Comparison of ENCODE assay signal across 8 cellular contexts in genomic region chr16:3158014-3158497, GRCh38.
DNase-seq lines count a peak whose midpoint lies in the region; ATAC-seq and TF ChIP-seq lines count a peak whose summit lies in the region.

No MANE protein-coding gene starts in this region.

- H3K4me1 ChIP-seq in parathyroid adenoma, result no peaks in the 10 kb centered on the region

- H3K9me2 ChIP-seq in SU-DHL-6 (replicated peaks; ENCODE audit: insufficient read depth, low read length), result no peaks in the 10 kb centered on the region

- H3K4me3 ChIP-seq in SU-DHL-6 (ENCODE audit: insufficient read depth, low read length, poor library complexity, severe bottlenecking) (peak overlapping the region; percentile 61), fibroblast of pulmonary artery (replicated peaks; ENCODE audit: low read depth, low read length) (peak overlapping the region; percentile 68), parathyroid adenoma (ENCODE audit: low read depth, low read length) (peak overlapping the region; percentile 90)

- peaks cover 77% of the 10 kb centered on the region for H3K27me3 Mint-ChIP-seq in activated naive CD4-positive, alpha-beta T cell treated with anti-CD3 and anti-CD28 coated beads, Interleukin-2, amount 10 ng/mL, durations not matched to agents 7 days and 5 days

- H3K27ac Mint-ChIP-seq in activated naive CD4-positive, alpha-beta T cell treated with anti-CD3 and anti-CD28 coated beads, Interleukin-2, amount 10 ng/mL, durations not matched to agents 7 days and 5 days, result peak overlapping the region; percentile 81

- 0 out of 2 replicates have a peak, but pooled peaks cover 3% of the 10 kb centered on the region for H3F3A ChIP-seq in SU-DHL-6 (ENCODE audit: insufficient read depth)

- peaks cover 10% of the 10 kb centered on the region for H3K36me3 Mint-ChIP-seq in activated naive CD4-positive, alpha-beta T cell treated with anti-CD3 and anti-CD28 coated beads, Interleukin-2, amount 10 ng/mL, durations not matched to agents 7 days and 5 days

- CTCF ChIA-PET in activated naive CD4-positive, alpha-beta T cell treated with anti-CD3 and anti-CD28 coated beads, Interleukin-2, amount 10 ng/mL, durations not matched to agents 7 days and 5 days (lab: Charles Lee), result interaction anchor here (0.7 to 1.4 kb wide), 7 partner anchors 9 to 1096 kb away, joined by 3 to 4 read pairs (median 3); partner anchors contain the start of gene ZNF213

- H3K4me2 ChIP-seq in SU-DHL-6 (ENCODE audit: low read depth, low read length, poor library complexity, severe bottlenecking) (peak overlapping the region; percentile 79), parathyroid adenoma (ENCODE audit: low read length) (peak overlapping the region; percentile 86)

- H3K79me2 ChIP-seq in SU-DHL-6 (ENCODE audit: insufficient read depth, low read length) (no peaks in the 10 kb centered on the region), parathyroid adenoma (no peaks in the 10 kb centered on the region)

- peaks cover 4% of the 10 kb centered on the region for H3K9me3 Mint-ChIP-seq in activated naive CD4-positive, alpha-beta T cell treated with anti-CD3 and anti-CD28 coated beads, Interleukin-2, amount 10 ng/mL, durations not matched to agents 7 days and 5 days

- peak overlapping the region; percentile 72 for H3K4me3 Mint-ChIP-seq in activated naive CD4-positive, alpha-beta T cell treated with anti-CD3 and anti-CD28 coated beads, Interleukin-2, amount 10 ng/mL, durations not matched to agents 7 days and 5 days

- H3K4me1 Mint-ChIP-seq in activated naive CD4-positive, alpha-beta T cell treated with anti-CD3 and anti-CD28 coated beads, Interleukin-2, amount 10 ng/mL, durations not matched to agents 7 days and 5 days, result peaks cover 52% of the 10 kb centered on the region

- H3K9ac ChIP-seq in SU-DHL-6 (ENCODE audit: low read length) (peak overlapping the region; percentile 54), parathyroid adenoma (peak overlapping the region; percentile 29)

- H3K27me3 ChIP-seq in SU-DHL-6 (ENCODE audit: low read length) (no peaks in the 10 kb centered on the region), parathyroid adenoma (ENCODE audit: control insufficient read depth, insufficient read depth, low read length) (no peaks in the 10 kb centered on the region)

- H3K27ac ChIP-seq in SU-DHL-6 (ENCODE audit: low read depth, low read length) (no peak overlapping the region), parathyroid adenoma (peak overlapping the region; percentile 71)

- H2AFZ ChIP-seq in SU-DHL-6 (ENCODE audit: low read depth, low read length, severe bottlenecking) (no peak overlapping the region), parathyroid adenoma (peak overlapping the region; percentile 91)

- DNase-seq in activated naive CD4-positive, alpha-beta T cell treated with anti-CD3 and anti-CD28 coated beads, Interleukin-2, amount 10 ng/mL, durations not matched to agents 7 days and 5 days, result no peak
- DNase-seq in activated naive CD4-positive, alpha-beta T cell treated with anti-CD3 and anti-CD28 coated beads, Interleukin-2, amount 50 U/mL, for 16 hours, result no peak
- no peak for DNase-seq in fibroblast of pulmonary artery (ENCODE audit: low read depth)

- no peaks in the 10 kb centered on the region for H4K20me1 ChIP-seq in SU-DHL-6 (ENCODE audit: low read depth, low read length)

- no peak for ATAC-seq in GM21528 (IDR thresholded peaks at IDR 0.05; ENCODE audit: low FRiP score, unreplicated experiment)
- no peak for ATAC-seq in GM18907 (IDR thresholded peaks at IDR 0.05; ENCODE audit: unreplicated experiment)
- ATAC-seq in GM19351 (IDR thresholded peaks at IDR 0.05; ENCODE audit: unreplicated experiment), result no peak

- TF ChIP-seq CTCF in SU-DHL-6 (IDR thresholded peaks at IDR 0.05; ENCODE audit: insufficient read depth, low read length, poor library complexity, severe bottlenecking) (no peak), fibroblast of pulmonary artery (IDR thresholded peaks at IDR 0.05; ENCODE audit: low read length, missing control alignments) (no peak), parathyroid adenoma (IDR thresholded peaks at IDR 0.05) (no peak)

- H3K36me3 ChIP-seq in SU-DHL-6 (ENCODE audit: low read length) (no peaks in the 10 kb centered on the region), parathyroid adenoma (ENCODE audit: control insufficient read depth, insufficient read depth, low read length) (no peaks in the 10 kb centered on the region)

- H3K9me3 ChIP-seq in SU-DHL-6 (ENCODE audit: insufficient read depth, low read length), result no peaks in the 10 kb centered on the region
- no peaks in the 10 kb centered on the region for H3K9me3 ChIP-seq in parathyroid adenoma (ENCODE audit: control insufficient read depth, low read length)
